Comparison of ENCODE assay signal across 1 cellular context in the genomic region with DNA sequence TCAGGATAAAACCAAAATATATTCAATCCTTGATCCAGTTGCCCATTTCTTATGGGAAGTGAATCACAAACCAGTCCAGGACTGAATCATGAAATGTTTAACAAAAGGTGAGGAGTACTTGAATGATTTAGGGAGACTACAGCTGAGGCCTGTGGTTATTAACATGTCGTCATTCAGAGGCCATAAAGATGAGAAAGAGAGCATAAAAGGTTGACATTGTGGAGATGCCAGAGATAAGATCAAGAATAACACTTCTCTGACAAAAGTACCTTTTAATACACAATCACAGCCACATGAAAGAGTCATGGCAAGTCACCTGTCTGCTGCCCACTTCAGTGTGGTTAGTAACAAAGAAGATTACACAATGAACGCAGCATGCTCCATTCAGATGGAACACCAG.
TF ChIP-seq lines count a peak whose summit lies in the region.

No MANE protein-coding gene starts in this region.

TF ChIP-seq in IMR-90, 13 proteins besides CTCF, POLR2A, EP300 and RAD21 (continued from another document):
- TF ChIP-seq, protein P1, sequence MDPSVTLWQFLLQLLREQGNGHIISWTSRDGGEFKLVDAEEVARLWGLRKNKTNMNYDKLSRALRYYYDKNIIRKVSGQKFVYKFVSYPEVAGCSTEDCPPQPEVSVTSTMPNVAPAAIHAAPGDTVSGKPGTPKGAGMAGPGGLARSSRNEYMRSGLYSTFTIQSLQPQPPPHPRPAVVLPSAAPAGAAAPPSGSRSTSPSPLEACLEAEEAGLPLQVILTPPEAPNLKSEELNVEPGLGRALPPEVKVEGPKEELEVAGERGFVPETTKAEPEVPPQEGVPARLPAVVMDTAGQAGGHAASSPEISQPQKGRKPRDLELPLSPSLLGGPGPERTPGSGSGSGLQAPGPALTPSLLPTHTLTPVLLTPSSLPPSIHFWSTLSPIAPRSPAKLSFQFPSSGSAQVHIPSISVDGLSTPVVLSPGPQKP (IDR thresholded peaks at IDR 0.05; ENCODE audit: borderline replicate concordance, low read depth, low read length) = no peak
- no peak for TF ChIP-seq MAFK (IDR thresholded peaks at IDR 0.05; ENCODE audit: low read depth, low read length)
- TF ChIP-seq, protein P2, sequence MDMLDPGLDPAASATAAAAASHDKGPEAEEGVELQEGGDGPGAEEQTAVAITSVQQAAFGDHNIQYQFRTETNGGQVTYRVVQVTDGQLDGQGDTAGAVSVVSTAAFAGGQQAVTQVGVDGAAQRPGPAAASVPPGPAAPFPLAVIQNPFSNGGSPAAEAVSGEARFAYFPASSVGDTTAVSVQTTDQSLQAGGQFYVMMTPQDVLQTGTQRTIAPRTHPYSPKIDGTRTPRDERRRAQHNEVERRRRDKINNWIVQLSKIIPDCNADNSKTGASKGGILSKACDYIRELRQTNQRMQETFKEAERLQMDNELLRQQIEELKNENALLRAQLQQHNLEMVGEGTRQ (IDR thresholded peaks at IDR 0.05; ENCODE audit: low read depth, low read length) = no peak
- TF ChIP-seq RCOR1 (IDR thresholded peaks at IDR 0.05; ENCODE audit: insufficient replicate concordance, low read length) = no peak
- no peak for TF ChIP-seq FOS (IDR thresholded peaks at IDR 0.05; ENCODE audit: low read depth, low read length)
- no peak for TF ChIP-seq CEBPB (IDR thresholded peaks at IDR 0.05; ENCODE audit: low read depth, low read length)
- TF ChIP-seq NFE2L2 (IDR thresholded peaks at IDR 0.05; ENCODE audit: low read depth, low read length) = no peak
- TF ChIP-seq RFX5 (IDR thresholded peaks at IDR 0.05; ENCODE audit: low read depth, low read length) = no peak
- TF ChIP-seq BHLHE40 (IDR thresholded peaks at IDR 0.05; ENCODE audit: low read depth, low read length) = no peak
- no peak for TF ChIP-seq MXI1 (IDR thresholded peaks at IDR 0.05; ENCODE audit: borderline replicate concordance, low read depth, low read length)
